ENCODE assay signal across 1 cellular context in the genomic region with DNA sequence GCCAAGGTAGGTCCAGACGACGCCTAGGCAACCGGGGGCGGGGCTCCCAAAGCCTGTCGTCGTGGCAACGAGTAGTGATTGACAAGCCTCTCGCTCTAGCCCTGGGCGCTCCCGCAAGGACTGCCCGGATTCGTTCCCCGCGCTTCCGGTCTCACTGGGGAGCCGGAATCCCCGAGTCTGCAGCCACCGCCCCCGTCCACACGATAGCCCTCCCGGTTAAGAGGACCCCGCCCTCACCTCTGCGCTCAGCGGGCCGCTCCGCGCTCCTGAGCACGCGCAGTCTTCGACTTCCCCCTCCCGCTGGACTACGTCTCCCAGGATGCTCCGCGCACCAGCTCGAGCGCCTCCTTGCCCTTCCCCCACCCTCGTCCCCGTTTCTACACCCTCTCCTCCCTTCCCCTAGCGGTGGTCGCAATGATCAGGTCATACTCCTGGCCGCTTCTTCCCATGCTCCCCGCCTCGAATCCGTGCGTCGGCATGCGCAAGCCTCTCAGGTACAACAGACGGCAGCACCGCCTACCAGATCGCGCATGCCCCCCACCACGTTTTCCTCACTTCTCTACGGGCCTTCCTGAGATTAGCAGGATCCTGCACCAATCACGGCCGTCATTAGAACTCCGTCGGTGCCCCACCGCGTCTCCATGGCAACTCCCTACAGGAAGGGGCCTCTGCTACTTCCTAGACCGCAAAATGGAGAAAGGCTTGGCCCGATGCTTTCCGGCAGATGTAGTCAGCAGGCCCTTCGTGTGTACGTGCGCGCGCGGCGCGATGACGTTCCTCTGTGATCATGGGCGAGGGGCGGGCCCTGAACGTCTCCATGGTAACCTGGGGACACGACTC.
TF ChIP-seq lines count a peak whose summit lies in the region.

A gene (minus strand): TSS at position 518 of the 840 bp plus-strand sequence. CDS start 1,946 bp downstream, outside the sequence.

TF ChIP-seq in HepG2, 621 proteins besides CTCF, POLR2A, EP300 and RAD21 (continued from another document and continues in another):
- TF ChIP-seq ZNF556 (CRISPR knock-in tag; IDR thresholded peaks at IDR 0.05; ENCODE audit: borderline replicate concordance) (peak; percentile 35; the same call in 1 of the 2 replicates), IKZF4 (CRISPR knock-in tag; IDR thresholded peaks at IDR 0.05; ENCODE audit: borderline replicate concordance, low read depth, not compliant biosample characterization) (peak; percentile 67), HNRNPH1 (optimal IDR thresholded peaks at IDR 0.05; ENCODE audit: low read depth, low read length) (no peak), SKI (IDR thresholded peaks at IDR 0.05; ENCODE audit: partially characterized antibody) (peak; percentile 76), ZNF451 (CRISPR knock-in tag; IDR thresholded peaks at IDR 0.05) (0 out of 2 replicates have a peak, but pooled peaks have one; percentile 70), CEBPB (IDR thresholded peaks at IDR 0.05; ENCODE audit: borderline replicate concordance, low read depth, low read length) (no peak), CREB1 (IDR thresholded peaks at IDR 0.05) (peak; percentile 95), CREB1 (CRISPR knock-in tag; IDR thresholded peaks at IDR 0.05) (peak; percentile 98), ZNF607 (CRISPR knock-in tag; IDR thresholded peaks at IDR 0.05; ENCODE audit: borderline replicate concordance) (peak; percentile 85; the same call in 1 of the 2 replicates), ZNF256 (CRISPR knock-in tag; conservative IDR thresholded peaks at IDR 0.05) (no peak), ZNF263 (CRISPR knock-in tag; IDR thresholded peaks at IDR 0.05) (no peak), MED8 (CRISPR knock-in tag; IDR thresholded peaks at IDR 0.05; ENCODE audit: insufficient replicate concordance) (no peak), ZNF317 (CRISPR knock-in tag; IDR thresholded peaks at IDR 0.05) (peak; percentile 73; the same call in 1 of the 2 replicates), ZBTB38 (CRISPR knock-in tag; IDR thresholded peaks at IDR 0.05) (peak; percentile 10; the same call in 1 of the 2 replicates), ZNF777 (CRISPR knock-in tag; IDR thresholded peaks at IDR 0.05) (peak; percentile 96), MAFG (CRISPR knock-in tag; IDR thresholded peaks at IDR 0.05) (no peak), ZBTB7B (CRISPR knock-in tag; IDR thresholded peaks at IDR 0.05) (peak; percentile 42; the same call in 1 of the 2 replicates), KDM5B (CRISPR knock-in tag; IDR thresholded peaks at IDR 0.05; ENCODE audit: borderline replicate concordance) (peak; percentile 95), ZNF720 (CRISPR knock-in tag; IDR thresholded peaks at IDR 0.05) (no peak), KDM2A (CRISPR knock-in tag; IDR thresholded peaks at IDR 0.05; ENCODE audit: borderline replicate concordance, low read depth) (peak; percentile 95), PTBP1 (IDR thresholded peaks at IDR 0.05; ENCODE audit: low read depth, low read length, poor library complexity, severe bottlenecking) (no peak), ZC3H4 (CRISPR knock-in tag; IDR thresholded peaks at IDR 0.05; ENCODE audit: borderline replicate concordance) (no peak), IRX3 (CRISPR knock-in tag; IDR thresholded peaks at IDR 0.05; ENCODE audit: borderline replicate concordance, low read depth) (0 out of 2 replicates have a peak, but pooled peaks have one; percentile 70), PLRG1 (conservative IDR thresholded peaks at IDR 0.05) (no peak), ZNF780A (CRISPR knock-in tag; IDR thresholded peaks at IDR 0.05) (no peak), ZNF292 (CRISPR knock-in tag; IDR thresholded peaks at IDR 0.05; ENCODE audit: borderline replicate concordance, low read depth) (no peak), ARHGAP35 (CRISPR knock-in tag; IDR thresholded peaks at IDR 0.05; ENCODE audit: borderline replicate concordance) (0 out of 2 replicates have a peak, but pooled peaks have one; percentile 38), ZNF883 (CRISPR knock-in tag; IDR thresholded peaks at IDR 0.05; ENCODE audit: not compliant biosample characterization) (peak; percentile 92)
- TF ChIP-seq, protein P1, sequence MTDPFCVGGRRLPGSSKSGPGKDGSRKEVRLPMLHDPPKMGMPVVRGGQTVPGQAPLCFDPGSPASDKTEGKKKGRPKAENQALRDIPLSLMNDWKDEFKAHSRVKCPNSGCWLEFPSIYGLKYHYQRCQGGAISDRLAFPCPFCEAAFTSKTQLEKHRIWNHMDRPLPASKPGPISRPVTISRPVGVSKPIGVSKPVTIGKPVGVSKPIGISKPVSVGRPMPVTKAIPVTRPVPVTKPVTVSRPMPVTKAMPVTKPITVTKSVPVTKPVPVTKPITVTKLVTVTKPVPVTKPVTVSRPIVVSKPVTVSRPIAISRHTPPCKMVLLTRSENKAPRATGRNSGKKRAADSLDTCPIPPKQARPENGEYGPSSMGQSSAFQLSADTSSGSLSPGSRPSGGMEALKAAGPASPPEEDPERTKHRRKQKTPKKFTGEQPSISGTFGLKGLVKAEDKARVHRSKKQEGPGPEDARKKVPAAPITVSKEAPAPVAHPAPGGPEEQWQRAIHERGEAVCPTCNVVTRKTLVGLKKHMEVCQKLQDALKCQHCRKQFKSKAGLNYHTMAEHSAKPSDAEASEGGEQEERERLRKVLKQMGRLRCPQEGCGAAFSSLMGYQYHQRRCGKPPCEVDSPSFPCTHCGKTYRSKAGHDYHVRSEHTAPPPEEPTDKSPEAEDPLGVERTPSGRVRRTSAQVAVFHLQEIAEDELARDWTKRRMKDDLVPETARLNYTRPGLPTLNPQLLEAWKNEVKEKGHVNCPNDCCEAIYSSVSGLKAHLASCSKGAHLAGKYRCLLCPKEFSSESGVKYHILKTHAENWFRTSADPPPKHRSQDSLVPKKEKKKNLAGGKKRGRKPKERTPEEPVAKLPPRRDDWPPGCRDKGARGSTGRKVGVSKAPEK (CRISPR knock-in tag; IDR thresholded peaks at IDR 0.05; ENCODE audit: borderline replicate concordance) = peak; percentile 68; the same call in 1 of the 2 replicates
- TF ChIP-seq, protein P2, sequence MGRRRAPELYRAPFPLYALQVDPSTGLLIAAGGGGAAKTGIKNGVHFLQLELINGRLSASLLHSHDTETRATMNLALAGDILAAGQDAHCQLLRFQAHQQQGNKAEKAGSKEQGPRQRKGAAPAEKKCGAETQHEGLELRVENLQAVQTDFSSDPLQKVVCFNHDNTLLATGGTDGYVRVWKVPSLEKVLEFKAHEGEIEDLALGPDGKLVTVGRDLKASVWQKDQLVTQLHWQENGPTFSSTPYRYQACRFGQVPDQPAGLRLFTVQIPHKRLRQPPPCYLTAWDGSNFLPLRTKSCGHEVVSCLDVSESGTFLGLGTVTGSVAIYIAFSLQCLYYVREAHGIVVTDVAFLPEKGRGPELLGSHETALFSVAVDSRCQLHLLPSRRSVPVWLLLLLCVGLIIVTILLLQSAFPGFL (CRISPR knock-in tag; IDR thresholded peaks at IDR 0.05) = no peak
- TF ChIP-seq, protein P3, sequence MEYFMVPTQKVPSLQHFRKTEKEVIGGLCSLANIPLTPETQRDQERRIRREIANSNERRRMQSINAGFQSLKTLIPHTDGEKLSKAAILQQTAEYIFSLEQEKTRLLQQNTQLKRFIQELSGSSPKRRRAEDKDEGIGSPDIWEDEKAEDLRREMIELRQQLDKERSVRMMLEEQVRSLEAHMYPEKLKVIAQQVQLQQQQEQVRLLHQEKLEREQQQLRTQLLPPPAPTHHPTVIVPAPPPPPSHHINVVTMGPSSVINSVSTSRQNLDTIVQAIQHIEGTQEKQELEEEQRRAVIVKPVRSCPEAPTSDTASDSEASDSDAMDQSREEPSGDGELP (IDR thresholded peaks at IDR 0.05; ENCODE audit: borderline replicate concordance, low read depth) = peak; percentile 69; the same call in 1 of the 2 replicates
- TF ChIP-seq, protein P4, sequence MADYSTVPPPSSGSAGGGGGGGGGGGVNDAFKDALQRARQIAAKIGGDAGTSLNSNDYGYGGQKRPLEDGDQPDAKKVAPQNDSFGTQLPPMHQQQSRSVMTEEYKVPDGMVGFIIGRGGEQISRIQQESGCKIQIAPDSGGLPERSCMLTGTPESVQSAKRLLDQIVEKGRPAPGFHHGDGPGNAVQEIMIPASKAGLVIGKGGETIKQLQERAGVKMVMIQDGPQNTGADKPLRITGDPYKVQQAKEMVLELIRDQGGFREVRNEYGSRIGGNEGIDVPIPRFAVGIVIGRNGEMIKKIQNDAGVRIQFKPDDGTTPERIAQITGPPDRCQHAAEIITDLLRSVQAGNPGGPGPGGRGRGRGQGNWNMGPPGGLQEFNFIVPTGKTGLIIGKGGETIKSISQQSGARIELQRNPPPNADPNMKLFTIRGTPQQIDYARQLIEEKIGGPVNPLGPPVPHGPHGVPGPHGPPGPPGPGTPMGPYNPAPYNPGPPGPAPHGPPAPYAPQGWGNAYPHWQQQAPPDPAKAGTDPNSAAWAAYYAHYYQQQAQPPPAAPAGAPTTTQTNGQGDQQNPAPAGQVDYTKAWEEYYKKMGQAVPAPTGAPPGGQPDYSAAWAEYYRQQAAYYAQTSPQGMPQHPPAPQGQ (CRISPR knock-in tag; IDR thresholded peaks at IDR 0.05; ENCODE audit: borderline replicate concordance) = no peak
- TF ChIP-seq, protein P5, sequence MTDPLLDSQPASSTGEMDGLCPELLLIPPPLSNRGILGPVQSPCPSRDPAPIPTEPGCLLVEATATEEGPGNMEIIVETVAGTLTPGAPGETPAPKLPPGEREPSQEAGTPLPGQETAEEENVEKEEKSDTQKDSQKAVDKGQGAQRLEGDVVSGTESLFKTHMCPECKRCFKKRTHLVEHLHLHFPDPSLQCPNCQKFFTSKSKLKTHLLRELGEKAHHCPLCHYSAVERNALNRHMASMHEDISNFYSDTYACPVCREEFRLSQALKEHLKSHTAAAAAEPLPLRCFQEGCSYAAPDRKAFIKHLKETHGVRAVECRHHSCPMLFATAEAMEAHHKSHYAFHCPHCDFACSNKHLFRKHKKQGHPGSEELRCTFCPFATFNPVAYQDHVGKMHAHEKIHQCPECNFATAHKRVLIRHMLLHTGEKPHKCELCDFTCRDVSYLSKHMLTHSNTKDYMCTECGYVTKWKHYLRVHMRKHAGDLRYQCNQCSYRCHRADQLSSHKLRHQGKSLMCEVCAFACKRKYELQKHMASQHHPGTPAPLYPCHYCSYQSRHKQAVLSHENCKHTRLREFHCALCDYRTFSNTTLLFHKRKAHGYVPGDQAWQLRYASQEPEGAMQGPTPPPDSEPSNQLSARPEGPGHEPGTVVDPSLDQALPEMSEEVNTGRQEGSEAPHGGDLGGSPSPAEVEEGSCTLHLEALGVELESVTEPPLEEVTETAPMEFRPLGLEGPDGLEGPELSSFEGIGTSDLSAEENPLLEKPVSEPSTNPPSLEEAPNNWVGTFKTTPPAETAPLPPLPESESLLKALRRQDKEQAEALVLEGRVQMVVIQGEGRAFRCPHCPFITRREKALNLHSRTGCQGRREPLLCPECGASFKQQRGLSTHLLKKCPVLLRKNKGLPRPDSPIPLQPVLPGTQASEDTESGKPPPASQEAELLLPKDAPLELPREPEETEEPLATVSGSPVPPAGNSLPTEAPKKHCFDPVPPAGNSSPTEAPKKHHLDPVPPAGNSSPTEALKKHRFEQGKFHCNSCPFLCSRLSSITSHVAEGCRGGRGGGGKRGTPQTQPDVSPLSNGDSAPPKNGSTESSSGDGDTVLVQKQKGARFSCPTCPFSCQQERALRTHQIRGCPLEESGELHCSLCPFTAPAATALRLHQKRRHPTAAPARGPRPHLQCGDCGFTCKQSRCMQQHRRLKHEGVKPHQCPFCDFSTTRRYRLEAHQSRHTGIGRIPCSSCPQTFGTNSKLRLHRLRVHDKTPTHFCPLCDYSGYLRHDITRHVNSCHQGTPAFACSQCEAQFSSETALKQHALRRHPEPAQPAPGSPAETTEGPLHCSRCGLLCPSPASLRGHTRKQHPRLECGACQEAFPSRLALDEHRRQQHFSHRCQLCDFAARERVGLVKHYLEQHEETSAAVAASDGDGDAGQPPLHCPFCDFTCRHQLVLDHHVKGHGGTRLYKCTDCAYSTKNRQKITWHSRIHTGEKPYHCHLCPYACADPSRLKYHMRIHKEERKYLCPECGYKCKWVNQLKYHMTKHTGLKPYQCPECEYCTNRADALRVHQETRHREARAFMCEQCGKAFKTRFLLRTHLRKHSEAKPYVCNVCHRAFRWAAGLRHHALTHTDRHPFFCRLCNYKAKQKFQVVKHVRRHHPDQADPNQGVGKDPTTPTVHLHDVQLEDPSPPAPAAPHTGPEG (CRISPR knock-in tag; IDR thresholded peaks at IDR 0.05) = no peak
- TF ChIP-seq, protein P6, sequence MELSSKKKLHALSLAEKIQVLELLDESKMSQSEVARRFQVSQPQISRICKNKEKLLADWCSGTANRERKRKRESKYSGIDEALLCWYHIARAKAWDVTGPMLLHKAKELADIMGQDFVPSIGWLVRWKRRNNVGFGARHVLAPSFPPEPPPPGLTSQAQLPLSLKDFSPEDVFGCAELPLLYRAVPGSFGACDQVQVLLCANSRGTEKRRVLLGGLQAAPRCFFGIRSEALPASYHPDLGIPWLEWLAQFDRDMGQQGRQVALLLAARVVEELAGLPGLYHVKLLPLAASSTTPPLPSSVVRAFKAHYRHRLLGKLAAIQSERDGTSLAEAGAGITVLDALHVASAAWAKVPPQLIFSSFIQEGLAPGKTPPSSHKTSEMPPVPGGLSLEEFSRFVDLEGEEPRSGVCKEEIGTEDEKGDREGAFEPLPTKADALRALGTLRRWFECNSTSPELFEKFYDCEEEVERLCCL (CRISPR knock-in tag; IDR thresholded peaks at IDR 0.05; ENCODE audit: borderline replicate concordance) = peak; percentile 58; the same call in 1 of the 2 replicates
- TF ChIP-seq, protein P7, sequence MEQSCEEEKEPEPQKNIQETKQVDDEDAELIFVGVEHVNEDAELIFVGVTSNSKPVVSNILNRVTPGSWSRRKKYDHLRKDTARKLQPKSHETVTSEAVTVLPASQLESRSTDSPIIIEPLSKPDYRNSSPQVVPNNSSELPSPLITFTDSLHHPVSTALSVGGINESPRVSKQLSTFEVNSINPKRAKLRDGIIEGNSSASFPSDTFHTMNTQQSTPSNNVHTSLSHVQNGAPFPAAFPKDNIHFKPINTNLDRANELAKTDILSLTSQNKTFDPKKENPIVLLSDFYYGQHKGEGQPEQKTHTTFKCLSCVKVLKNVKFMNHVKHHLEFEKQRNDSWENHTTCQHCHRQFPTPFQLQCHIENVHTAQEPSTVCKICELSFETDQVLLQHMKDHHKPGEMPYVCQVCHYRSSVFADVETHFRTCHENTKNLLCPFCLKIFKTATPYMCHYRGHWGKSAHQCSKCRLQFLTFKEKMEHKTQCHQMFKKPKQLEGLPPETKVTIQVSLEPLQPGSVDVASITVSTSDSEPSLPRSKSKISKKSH (CRISPR knock-in tag; IDR thresholded peaks at IDR 0.05; ENCODE audit: borderline replicate concordance) = no peak
- TF ChIP-seq, protein P8, sequence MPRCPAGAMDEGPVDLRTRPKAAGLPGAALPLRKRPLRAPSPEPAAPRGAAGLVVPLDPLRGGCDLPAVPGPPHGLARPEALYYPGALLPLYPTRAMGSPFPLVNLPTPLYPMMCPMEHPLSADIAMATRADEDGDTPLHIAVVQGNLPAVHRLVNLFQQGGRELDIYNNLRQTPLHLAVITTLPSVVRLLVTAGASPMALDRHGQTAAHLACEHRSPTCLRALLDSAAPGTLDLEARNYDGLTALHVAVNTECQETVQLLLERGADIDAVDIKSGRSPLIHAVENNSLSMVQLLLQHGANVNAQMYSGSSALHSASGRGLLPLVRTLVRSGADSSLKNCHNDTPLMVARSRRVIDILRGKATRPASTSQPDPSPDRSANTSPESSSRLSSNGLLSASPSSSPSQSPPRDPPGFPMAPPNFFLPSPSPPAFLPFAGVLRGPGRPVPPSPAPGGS (CRISPR knock-in tag; IDR thresholded peaks at IDR 0.05) = peak; percentile 44
